In genomic region chr15:90114451-90114901, GRCh38 we compare ENCODE assay signal across 1 cellular context.
TF ChIP-seq lines count a peak whose summit lies in the region.

No MANE protein-coding gene starts in this region.

TF ChIP-seq in K562, 482 proteins besides CTCF, POLR2A, EP300 and RAD21 (continued from another document and continues in another):
- no peak for TF ChIP-seq ZNF324 (CRISPR knock-in tag; IDR thresholded peaks at IDR 0.05)
- TF ChIP-seq ZNF778 (CRISPR knock-in tag; IDR thresholded peaks at IDR 0.05): no peak
- no peak for TF ChIP-seq PTRF (tag; IDR thresholded peaks at IDR 0.05)
- TF ChIP-seq POLR2G (IDR thresholded peaks at IDR 0.05; ENCODE audit: low read depth, low read length): no peak
- peak; percentile 51; the same call in 1 of the 2 replicates for TF ChIP-seq TFAP4 (CRISPR knock-in tag; IDR thresholded peaks at IDR 0.05; ENCODE audit: borderline replicate concordance)
- no peak for TF ChIP-seq TEAD1 (CRISPR knock-in tag; IDR thresholded peaks at IDR 0.05)
- TF ChIP-seq ARID1B (IDR thresholded peaks at IDR 0.05): peak; percentile 17; the same call in 1 of the 2 replicates
- TF ChIP-seq ZNF408 (CRISPR knock-in tag; IDR thresholded peaks at IDR 0.05; ENCODE audit: low read depth): no peak
- no peak for TF ChIP-seq RNF219 (CRISPR knock-in tag; IDR thresholded peaks at IDR 0.05)
- TF ChIP-seq ARID3B (CRISPR knock-in tag; IDR thresholded peaks at IDR 0.05; ENCODE audit: borderline replicate concordance): no peak
- 0 out of 2 replicates have a peak, but pooled peaks have one; percentile 6 for TF ChIP-seq ZFX (CRISPR knock-in tag; IDR thresholded peaks at IDR 0.05)
- 0 out of 2 replicates have a peak, but pooled peaks have one; percentile 17 for TF ChIP-seq NFE2 (IDR thresholded peaks at IDR 0.05; ENCODE audit: low read depth)
- TF ChIP-seq GATAD2B (IDR thresholded peaks at IDR 0.05; ENCODE audit: borderline replicate concordance): no peak
- TF ChIP-seq POLR2H (tag; IDR thresholded peaks at IDR 0.05; ENCODE audit: low read depth): no peak
- TF ChIP-seq ZNF318 (IDR thresholded peaks at IDR 0.05; ENCODE audit: borderline replicate concordance in 1 of 2, low read depth in 1 of 2): 0 out of 4 replicates have a peak, but pooled peaks of 1 of the 2 experiments have one; percentile 52
- TF ChIP-seq ZBTB40 (IDR thresholded peaks at IDR 0.05): no peak
- TF ChIP-seq ZBTB40 (CRISPR knock-in tag; IDR thresholded peaks at IDR 0.05): no peak
- TF ChIP-seq ZNF143 (CRISPR knock-in tag; IDR thresholded peaks at IDR 0.05): no peak
- no peak for TF ChIP-seq RBFOX2 (IDR thresholded peaks at IDR 0.05; ENCODE audit: low read depth, low read length)
- no peak for TF ChIP-seq TARDBP (IDR thresholded peaks at IDR 0.05)
- TF ChIP-seq ZEB2 (IDR thresholded peaks at IDR 0.05): 0 out of 2 replicates have a peak, but pooled peaks have one; percentile 45
- no peak for TF ChIP-seq KDM2B (CRISPR knock-in tag; IDR thresholded peaks at IDR 0.05)
- no peak for TF ChIP-seq CGGBP1 (CRISPR knock-in tag; IDR thresholded peaks at IDR 0.05)
- TF ChIP-seq JUNB (CRISPR knock-in tag; conservative IDR thresholded peaks at IDR 0.05): no peak
- TF ChIP-seq HIVEP1 (CRISPR knock-in tag; IDR thresholded peaks at IDR 0.05): no peak
- no peak for TF ChIP-seq RFX1 (IDR thresholded peaks at IDR 0.05)
- no peak for TF ChIP-seq MECOM (CRISPR knock-in tag; IDR thresholded peaks at IDR 0.05)
- TF ChIP-seq ZNF239 (CRISPR knock-in tag; IDR thresholded peaks at IDR 0.05): no peak
- no peak for TF ChIP-seq FOXJ3 (CRISPR knock-in tag; IDR thresholded peaks at IDR 0.05)
- TF ChIP-seq TAF7 (tag; IDR thresholded peaks at IDR 0.05): no peak
- no peak for TF ChIP-seq HMBOX1 (IDR thresholded peaks at IDR 0.05)
- no peak for TF ChIP-seq BRD9 (IDR thresholded peaks at IDR 0.05; ENCODE audit: low read depth, partially characterized antibody)
- TF ChIP-seq NKRF (IDR thresholded peaks at IDR 0.05; ENCODE audit: borderline replicate concordance): no peak
